ENCODE assay signal across 2 cellular contexts in genomic region chr14:90444077-90444696, GRCh38.
TF ChIP-seq lines count a peak whose summit lies in the region.

No MANE protein-coding gene starts in this region.

TF ChIP-seq in K562, 482 proteins besides CTCF, POLR2A, EP300 and RAD21:
- TF ChIP-seq CEBPB (tag; IDR thresholded peaks at IDR 0.05) = peak; percentile 91
- TF ChIP-seq CEBPG (CRISPR knock-in tag; IDR thresholded peaks at IDR 0.05) = no peak
- TF ChIP-seq CEBPG (tag; conservative IDR thresholded peaks at IDR 0.05 in 1 of 2, IDR thresholded peaks at IDR 0.05 in 1 of 2) = peak; percentile 77 to 85
- TF ChIP-seq, protein P1, sequence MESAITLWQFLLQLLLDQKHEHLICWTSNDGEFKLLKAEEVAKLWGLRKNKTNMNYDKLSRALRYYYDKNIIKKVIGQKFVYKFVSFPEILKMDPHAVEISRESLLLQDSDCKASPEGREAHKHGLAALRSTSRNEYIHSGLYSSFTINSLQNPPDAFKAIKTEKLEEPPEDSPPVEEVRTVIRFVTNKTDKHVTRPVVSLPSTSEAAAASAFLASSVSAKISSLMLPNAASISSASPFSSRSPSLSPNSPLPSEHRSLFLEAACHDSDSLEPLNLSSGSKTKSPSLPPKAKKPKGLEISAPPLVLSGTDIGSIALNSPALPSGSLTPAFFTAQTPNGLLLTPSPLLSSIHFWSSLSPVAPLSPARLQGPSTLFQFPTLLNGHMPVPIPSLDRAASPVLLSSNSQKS (CRISPR knock-in tag; IDR thresholded peaks at IDR 0.05) = no peak
TF ChIP-seq in K562: peak in this region for 2.

TF ChIP-seq in HepG2, 621 proteins besides CTCF, POLR2A, EP300 and RAD21:
- TF ChIP-seq ZNF512 (CRISPR knock-in tag; IDR thresholded peaks at IDR 0.05) (peak; percentile 24; the same call in 1 of the 2 replicates), CEBPG (CRISPR knock-in tag; IDR thresholded peaks at IDR 0.05) (peak; percentile 90), ZNF263 (CRISPR knock-in tag; IDR thresholded peaks at IDR 0.05) (0 out of 2 replicates have a peak, but pooled peaks have one; percentile 29), CEBPB (IDR thresholded peaks at IDR 0.05; ENCODE audit: borderline replicate concordance, low read depth, low read length) (peak; percentile 99), SP1 (IDR thresholded peaks at IDR 0.05) (no peak), SP1 (CRISPR knock-in tag; IDR thresholded peaks at IDR 0.05) (no peak), FOSL2 (CRISPR knock-in tag; IDR thresholded peaks at IDR 0.05) (0 out of 2 replicates have a peak, but pooled peaks have one; percentile 20), AKAP8 (CRISPR knock-in tag; IDR thresholded peaks at IDR 0.05) (no peak)
